10 cellular contexts compared by ENCODE assay signal in the genomic region with DNA sequence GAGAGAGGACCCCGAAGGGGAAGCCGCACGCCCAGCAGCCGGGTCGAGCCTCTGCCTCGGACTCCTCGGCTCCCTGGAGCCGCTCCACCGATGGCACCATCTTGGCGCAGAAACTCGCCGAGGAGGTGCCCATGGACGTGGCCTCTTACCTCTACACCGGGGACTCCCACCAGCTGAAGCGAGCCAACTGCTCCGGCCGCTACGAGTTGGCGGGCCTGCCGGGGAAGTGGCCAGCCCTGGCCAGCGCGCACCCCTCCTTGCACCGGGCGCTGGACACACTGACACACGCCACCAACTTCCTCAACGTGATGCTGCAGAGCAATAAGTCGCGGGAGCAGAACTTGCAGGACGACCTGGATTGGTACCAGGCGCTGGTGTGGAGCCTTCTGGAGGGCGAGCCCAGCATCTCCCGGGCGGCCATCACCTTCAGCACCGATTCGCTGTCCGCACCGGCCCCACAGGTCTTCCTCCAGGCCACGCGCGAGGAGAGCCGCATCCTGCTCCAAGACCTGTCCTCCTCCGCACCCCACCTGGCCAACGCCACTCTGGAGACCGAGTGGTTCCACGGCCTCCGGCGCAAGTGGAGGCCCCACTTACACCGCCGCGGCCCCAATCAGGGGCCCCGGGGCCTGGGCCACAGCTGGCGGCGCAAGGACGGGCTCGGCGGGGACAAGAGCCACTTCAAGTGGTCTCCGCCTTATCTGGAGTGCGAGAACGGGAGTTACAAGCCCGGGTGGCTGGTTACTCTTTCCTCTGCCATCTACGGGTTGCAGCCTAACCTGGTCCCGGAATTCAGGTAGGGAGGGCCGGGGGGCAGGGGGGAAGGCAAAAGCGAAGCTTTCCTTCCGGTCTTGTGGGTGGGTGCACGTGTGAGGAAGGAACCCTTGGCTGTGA. TPM values are rescaled to one million over a fixed set of nuclear protein-coding genes. Genes with fewer than 3 reads are reported as not detected.
DNase-seq lines count a peak whose midpoint lies in the region; ATAC-seq, FAIRE-seq and TF ChIP-seq lines count a peak whose summit lies in the region.
"Had no signal": no experiment of that assay in that cellular context is flagged by ENCODE, and none has a peak within 500 bp of the region (broad histone marks: within the 10 kb centered on the region; RNA-seq: fewer than 3 reads in every experiment).

No MANE protein-coding gene starts in this region.

- no peaks in the 10 kb centered on the region for H3K36me3 ChIP-seq in adrenal gland (replicated peaks in 1 of 2)
- H3K36me3 ChIP-seq in kidney (ENCODE audit: control insufficient read depth in 1 of 2, insufficient read depth in 2 of 2, low read length in 2 of 2): no peaks in the 10 kb centered on the region
- H3K36me3 ChIP-seq: Peyer's patch, right lobe of liver had no signal

- no peak for ATAC-seq in activated naive CD8-positive, alpha-beta T cell treated with anti-CD3 and anti-CD28 coated beads, Interleukin-2, amount 50 U/mL, for 24 hours
- ATAC-seq in HG02973 (IDR thresholded peaks at IDR 0.05; ENCODE audit: unreplicated experiment) (no peak), GM18873 (IDR thresholded peaks at IDR 0.05; ENCODE audit: low FRiP score, unreplicated experiment) (no peak)

- H3K4me3 ChIP-seq in adrenal gland (no peak overlapping the region), kidney (ENCODE audit: low read length in 2 of 2) (peak overlapping the region in 1 of 2 donors; percentile 73)

- DNase-seq in activated naive CD8-positive, alpha-beta T cell treated with anti-CD3 and anti-CD28 coated beads, Interleukin-2, amount 50 U/mL, for 24 hours: no peak
- DNase-seq in adrenal gland (peak in 4 of 7 donors; percentile 8 to 59 (median 16)), kidney (peak; percentile 70), type B pancreatic cell (ENCODE audit: extremely low spot score, unreplicated experiment) (no peak), DMS153 (lab: John Stamatoyannopoulos, UW) (no peak)

- intact Hi-C loops in adrenal gland (cut with DNase I): no loop called here
- intact Hi-C loops in kidney (cut with DNase I): no loop called here

- peak overlapping the region; percentile 44 for H3K4me3 Mint-ChIP-seq in activated naive CD8-positive, alpha-beta T cell
- no peak overlapping the region for H3K4me3 Mint-ChIP-seq in activated naive CD8-positive, alpha-beta T cell treated with anti-CD3 and anti-CD28 coated beads, Interleukin-2, amount 50 U/mL, for 24 hours
- H3K4me3 Mint-ChIP-seq in type B pancreatic cell: peak overlapping the region; percentile 82

- H3K9ac ChIP-seq in kidney (ENCODE audit: low read length in 2 of 2): no peak overlapping the region

- H3K27me3 ChIP-seq in adrenal gland: peaks cover 28% of the 10 kb centered on the region

- FAIRE-seq in kidney (lab: Jason Lieb, UNC): no peak

- peaks cover 4% of the 10 kb centered on the region for H3K9me3 Mint-ChIP-seq in activated naive CD8-positive, alpha-beta T cell (ENCODE audit: low read depth)
- H3K9me3 Mint-ChIP-seq in activated naive CD8-positive, alpha-beta T cell treated with anti-CD3 and anti-CD28 coated beads, Interleukin-2, amount 50 U/mL, for 24 hours: peaks cover 4% of the 10 kb centered on the region
- H3K9me3 Mint-ChIP-seq in type B pancreatic cell: no peaks in the 10 kb centered on the region

- WGBS in adrenal gland, 4 donors: 3 to 5% (median 3%) methylated on average over 35 to 66 of the region's 66 CpGs

- H3K27ac ChIP-seq in adrenal gland: no peak overlapping the region
- H3K27ac ChIP-seq in kidney (ENCODE audit: low read depth in 2 of 2, low read length in 2 of 2): no peak overlapping the region
- H3K27ac ChIP-seq: right lobe of liver had no signal

- no peaks in the 10 kb centered on the region for H3K36me3 Mint-ChIP-seq in activated naive CD8-positive, alpha-beta T cell
- H3K36me3 Mint-ChIP-seq in activated naive CD8-positive, alpha-beta T cell treated with anti-CD3 and anti-CD28 coated beads, Interleukin-2, amount 50 U/mL, for 24 hours (ENCODE audit: low read depth): no peaks in the 10 kb centered on the region
- H3K36me3 Mint-ChIP-seq in type B pancreatic cell: no peaks in the 10 kb centered on the region

- H3K4me1 ChIP-seq in adrenal gland (replicated peaks in 1 of 2): peaks cover 13% of the 10 kb centered on the region in 2 donors
- H3K4me1 ChIP-seq in kidney (ENCODE audit: control insufficient read depth in 1 of 2, insufficient read depth in 1 of 2, low read depth in 1 of 2, low read length in 2 of 2): peaks cover 0 to 5% of the 10 kb centered on the region in 2 donors

- peaks cover 42% of the 10 kb centered on the region for H3K27me3 Mint-ChIP-seq in activated naive CD8-positive, alpha-beta T cell
- H3K27me3 Mint-ChIP-seq in activated naive CD8-positive, alpha-beta T cell treated with anti-CD3 and anti-CD28 coated beads, Interleukin-2, amount 50 U/mL, for 24 hours: peaks cover 58% of the 10 kb centered on the region
- H3K27me3 Mint-ChIP-seq in type B pancreatic cell: peaks cover 87% of the 10 kb centered on the region

- H3K9me3 ChIP-seq in adrenal gland (replicated peaks in 1 of 3): no peaks in the 10 kb centered on the region
- no peaks in the 10 kb centered on the region for H3K9me3 ChIP-seq in kidney (ENCODE audit: control insufficient read depth in 1 of 2, low read length in 2 of 2)
- H3K9me3 ChIP-seq: right lobe of liver had no signal

- TF ChIP-seq POLR2A in adrenal gland (IDR thresholded peaks at IDR 0.05): no peak

- no peak overlapping the region for H3K27ac Mint-ChIP-seq in activated naive CD8-positive, alpha-beta T cell
- H3K27ac Mint-ChIP-seq in activated naive CD8-positive, alpha-beta T cell treated with anti-CD3 and anti-CD28 coated beads, Interleukin-2, amount 50 U/mL, for 24 hours: no peak overlapping the region
- H3K27ac Mint-ChIP-seq in type B pancreatic cell: no peak overlapping the region

- TF ChIP-seq CTCF in adrenal gland (IDR thresholded peaks at IDR 0.05) (no peak), kidney (IDR thresholded peaks at IDR 0.05; ENCODE audit: borderline replicate concordance, extremely low read depth, insufficient read depth) (no peak), type B pancreatic cell (conservative IDR thresholded peaks at IDR 0.05) (no peak)

- H3K4me1 Mint-ChIP-seq in activated naive CD8-positive, alpha-beta T cell (ENCODE audit: low read depth): peaks cover 8% of the 10 kb centered on the region
- peaks cover 7% of the 10 kb centered on the region for H3K4me1 Mint-ChIP-seq in activated naive CD8-positive, alpha-beta T cell treated with anti-CD3 and anti-CD28 coated beads, Interleukin-2, amount 50 U/mL, for 24 hours
- no peaks in the 10 kb centered on the region for H3K4me1 Mint-ChIP-seq in type B pancreatic cell (ENCODE audit: unreplicated experiment)

RNA-seq across cellular contexts. Expression of a gene that starts 1.0 kb away (rescaled TPM):
- total RNA-seq in adrenal gland (1 to 10 TPM in 3 of 8 donors, under 1 TPM in 3, not detected in 2; 0.04 to 2.5 (median 0.67) TPM), kidney (0.22 TPM), type B pancreatic cell (ENCODE audit: low replicate concordance) (2.5 and 3.6 TPM in 2 replicates)
- polyA plus RNA-seq in adrenal gland (1 to 10 TPM in 1 of 3 donors, under 1 TPM in 2; 0.24 to 2.3 (median 0.64) TPM), kidney (ENCODE audit: insufficient read depth, low read depth, low replicate concordance) (0.09 TPM)

Comparison
In these comparisons a context has a peak if more than half of its experiments do, and no peak if none do; other contexts are left out.
1. DNase-seq: peak in adrenal gland (4 of 7) and kidney (single experiment); none in activated naive CD8-positive, alpha-beta T cell treated with anti-CD3 and anti-CD28 coated beads, Interleukin-2, amount 50 U/mL, for 24 hours (single experiment), type B pancreatic cell (single experiment) and DMS153 (single experiment).